Comparison of ENCODE assay signal across 8 cellular contexts in genomic region chr12:56448860-56449621, GRCh38. TPM values are rescaled to one million over a fixed set of nuclear protein-coding genes. Genes with fewer than 3 reads are reported as not detected.
DNase-seq lines count a peak whose midpoint lies in the region; ATAC-seq, FAIRE-seq and TF ChIP-seq lines count a peak whose summit lies in the region.

TSS of gene TIMELESS (minus strand) at chr12:56449426. CDS start at chr12:56434170, 15,256 bp downstream.

- POLR2A ChIA-PET in activated CD4-positive, alpha-beta T cell treated with anti-CD3 and anti-CD28 coated beads, Interleukin-2, amount 10 ng/mL, durations not matched to agents 7 days and 5 days (lab: Charles Lee) = interaction anchor here (0.5 to 0.7 kb wide), 4 partner anchors 72 to 519 kb away, joined by 3 to 9 read pairs (median 4); partner anchors contain the start of gene RAB5B

- H3K4me1 Mint-ChIP-seq in activated CD4-positive, alpha-beta T cell treated with anti-CD3 and anti-CD28 coated beads, Interleukin-2, amount 10 ng/mL, durations not matched to agents 7 days and 5 days = peaks cover 37% of the 10 kb centered on the region

- H3K27me3 ChIP-seq in BE2C = no peaks in the 10 kb centered on the region

- TF ChIP-seq CTCF in BE2C (IDR thresholded peaks at IDR 0.05; ENCODE audit: low read depth, low read length) = no peak

- peaks cover 5% of the 10 kb centered on the region; the same call in 1 of the 2 replicates for H3K36me3 ChIP-seq in BE2C

- DNase-seq in BE2C = peak; percentile 92
- DNase-seq in GM19239 (ENCODE audit: insufficient read length, low spot score) = peak; percentile 90
- peak; percentile 88 to 96 for DNase-seq in NCI-H526 (lab: John Stamatoyannopoulos, UW)
- DNase-seq in activated CD4-positive, alpha-beta T cell treated with anti-CD3 and anti-CD28 coated beads, Interleukin-2, amount 10 ng/mL, durations not matched to agents 7 days and 5 days = peak; percentile 88
- peak; percentile 91 for DNase-seq in dedifferentiated amniotic fluid mesenchymal stem cell (ENCODE audit: extremely low spot score)
- DNase-seq in left kidney (ENCODE audit: low read depth, low spot score) = peak; percentile 97
- DNase-seq in stimulated activated CD4-positive, alpha-beta T cell treated with anti-CD3 and anti-CD28 coated beads, Interleukin-2, amount 100 ng/mL, for 24 hours = peak; percentile 87 to 89

- H3K4me3 ChIP-seq in BE2C (ENCODE audit: low read depth, low read length) = peak within 1 kb of the TSS; percentile 88

- FAIRE-seq in GM19239 (lab: Jason Lieb, UNC) = peak; percentile 93

- H3K4me3 Mint-ChIP-seq in activated CD4-positive, alpha-beta T cell treated with anti-CD3 and anti-CD28 coated beads, Interleukin-2, amount 10 ng/mL, durations not matched to agents 7 days and 5 days = peak within 1 kb of the TSS; percentile 86

- H3K36me3 Mint-ChIP-seq in activated CD4-positive, alpha-beta T cell treated with anti-CD3 and anti-CD28 coated beads, Interleukin-2, amount 10 ng/mL, durations not matched to agents 7 days and 5 days (ENCODE audit: low read depth) = peaks cover 21% of the 10 kb centered on the region

- H3K9me3 Mint-ChIP-seq in activated CD4-positive, alpha-beta T cell treated with anti-CD3 and anti-CD28 coated beads, Interleukin-2, amount 10 ng/mL, durations not matched to agents 7 days and 5 days = peaks cover 3% of the 10 kb centered on the region

- H3K27ac Mint-ChIP-seq in activated CD4-positive, alpha-beta T cell treated with anti-CD3 and anti-CD28 coated beads, Interleukin-2, amount 10 ng/mL, durations not matched to agents 7 days and 5 days = peak within 1 kb of the TSS; percentile 89

- H3K27me3 Mint-ChIP-seq in activated CD4-positive, alpha-beta T cell treated with anti-CD3 and anti-CD28 coated beads, Interleukin-2, amount 10 ng/mL, durations not matched to agents 7 days and 5 days = no peaks in the 10 kb centered on the region

- ATAC-seq in HG03457 (IDR thresholded peaks at IDR 0.05; ENCODE audit: unreplicated experiment) = peak; percentile 80

- no peaks in the 10 kb centered on the region for H3K9me3 ChIP-seq in BE2C

- H3K4me1 ChIP-seq in BE2C = no peaks in the 10 kb centered on the region; the same call in 1 of the 2 replicates

- CTCF ChIA-PET in activated CD4-positive, alpha-beta T cell treated with anti-CD3 and anti-CD28 coated beads, Interleukin-2, amount 10 ng/mL, durations not matched to agents 7 days and 5 days (lab: Charles Lee) = interaction anchor here (1.0 to 4.5 kb wide), 7 partner anchors 9 to 298 kb away, joined by 3 to 38 read pairs (median 4); partner anchors contain the start of genes SMARCC2 and STAT2

RNA-seq across cellular contexts. Expression of gene TIMELESS, which starts in this region (rescaled TPM):
- 5.6 TPM for polyA plus RNA-seq in BE2C (2012; ENCODE audit: insufficient read depth, insufficient read length, low read depth)
- 10 to 100 TPM; 59.5 to 63.6 TPM for total RNA-seq in activated CD4-positive, alpha-beta T cell treated with anti-CD3 and anti-CD28 coated beads, Interleukin-2, amount 10 ng/mL, durations not matched to agents 7 days and 5 days

Comparison
In these comparisons a context has a peak if more than half of its experiments do, and no peak if none do; other contexts are left out.
1. Peak in every context shown above with its lines: DNase-seq, ATAC-seq and H3K4me3 ChIP-seq.